In the genomic region with DNA sequence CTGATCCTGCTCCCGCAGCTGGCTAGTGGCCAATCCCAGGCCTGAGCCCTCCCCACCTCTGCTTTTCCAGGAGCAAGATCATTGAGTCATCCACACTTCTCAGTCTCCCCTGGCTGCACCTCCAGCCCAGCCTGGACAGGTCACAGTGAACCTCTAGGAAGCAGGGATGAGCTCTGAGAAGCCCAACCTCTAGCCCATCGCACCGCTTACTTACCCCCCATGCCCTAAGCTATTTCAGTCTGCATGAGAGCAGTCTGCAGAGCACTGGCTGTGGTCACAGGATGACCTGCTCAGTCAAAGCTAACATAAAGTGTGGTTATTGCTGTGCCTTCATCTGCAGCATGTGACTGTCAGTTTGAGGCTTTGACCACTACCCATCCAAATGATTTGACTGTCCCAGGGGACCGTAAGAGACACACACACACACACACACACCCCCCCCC, we compare ENCODE assay signal across 13 cellular contexts.
DNase-seq lines count a peak whose midpoint lies in the region; ATAC-seq and TF ChIP-seq lines count a peak whose summit lies in the region.
"Had no signal": no experiment of that assay in that cellular context is flagged by ENCODE, and none has a peak within 500 bp of the region (broad histone marks: within the 10 kb centered on the region; RNA-seq: fewer than 3 reads in every experiment).

No MANE protein-coding gene starts in this region.

- peaks cover 10 to 74% (median 65%) of the 10 kb centered on the region in 4 donors for H3K36me3 ChIP-seq in stomach
- no peaks in the 10 kb centered on the region for H3K36me3 ChIP-seq in SJCRH30
- H3K36me3 ChIP-seq: WERI-Rb-1 had no signal

- no peak for TF ChIP-seq CTCF in dorsolateral prefrontal cortex (IDR thresholded peaks at IDR 0.05 in 54 of 56, conservative IDR thresholded peaks at IDR 0.05 in 2 of 56; ENCODE audit: low read depth in 1 of 56, partially characterized antibody in 56 of 56)
- TF ChIP-seq CTCF in stomach (IDR thresholded peaks at IDR 0.05): no peak

- 56 to 74% (median 69%) methylated on average over 3 to 4 of the region's 4 CpGs for WGBS in stomach, 5 donors

- ATAC-seq in GM19023 (IDR thresholded peaks at IDR 0.05; ENCODE audit: unreplicated experiment): peak; percentile 71
- ATAC-seq in HG02981 (IDR thresholded peaks at IDR 0.05; ENCODE audit: unreplicated experiment): peak; percentile 73
- no peak for ATAC-seq in HG02970 (IDR thresholded peaks at IDR 0.05; ENCODE audit: low FRiP score, unreplicated experiment)
- ATAC-seq in GM18870 (IDR thresholded peaks at IDR 0.05; ENCODE audit: unreplicated experiment): no peak
- ATAC-seq: left colon had no signal

- no peak for TF ChIP-seq POLR2A in stomach (IDR thresholded peaks at IDR 0.05)

- no peak for TF ChIP-seq EP300 in stomach (IDR thresholded peaks at IDR 0.05)

- H3K4me3 ChIP-seq in dorsolateral prefrontal cortex (no peak overlapping the region), stomach (no peak overlapping the region), SJCRH30 (no peak overlapping the region)
- H3K4me3 ChIP-seq: GM23248 had no signal

- DNase-seq in dorsolateral prefrontal cortex (no peak), stomach (peak; percentile 45), SJCRH30 (no peak)
- DNase-seq in NK-92 treated with Interleukin-12 subunit alpha and Interleukin-12 subunit beta, amount 100 ng/mL, for 24 hours (lab: John Stamatoyannopoulos, UW): no peak
- DNase-seq: activated gamma-delta T cell treated with Interleukin-2 at 50 U/mL for 16 hours, DND-41, GM23248, left colon, WERI-Rb-1 had no signal

- peaks cover 0 to 7% (median 0%) of the 10 kb centered on the region in 45 donors for H3K27me3 ChIP-seq in dorsolateral prefrontal cortex
- no peaks in the 10 kb centered on the region for H3K27me3 ChIP-seq in stomach
- no peaks in the 10 kb centered on the region for H3K27me3 ChIP-seq in SJCRH30

- intact Hi-C loops in dorsolateral prefrontal cortex (cut with DNase I): loop anchor here (2.0 to 10.0 kb wide), 4 partner anchors 55 to 170 kb away; partner anchors contain the start of gene SORBS1 (in 2 of the 2)
- intact Hi-C loops in stomach (cut with DNase I; ENCODE audit: low total_unique reads): loop anchor here (5.0 kb wide), 1 partner anchor 170 kb away; no protein-coding TSS in a partner anchor

- H3K4me1 ChIP-seq in stomach (peaks cover 24 to 95% (median 72%) of the 10 kb centered on the region in 4 donors), SJCRH30 (no peaks in the 10 kb centered on the region)

- H3K9me3 ChIP-seq in stomach (no peaks in the 10 kb centered on the region), SJCRH30 (replicated peaks) (no peaks in the 10 kb centered on the region)

- H3K27ac ChIP-seq in dorsolateral prefrontal cortex: peak overlapping the region in 41 of 59 donors; percentile 12 to 87 (median 67)
- peak overlapping the region; percentile 10 to 95 (median 59) for H3K27ac ChIP-seq in stomach
- H3K27ac ChIP-seq in SJCRH30: no peak overlapping the region
- H3K27ac ChIP-seq: GM23248, WERI-Rb-1 had no signal

Comparison
In these comparisons a context has a peak if more than half of its experiments do, and no peak if none do; other contexts are left out.
1. ATAC-seq: peak in GM19023 (single experiment) and HG02981 (single experiment); none in HG02970 (single experiment) and GM18870 (single experiment).